Comparison of ENCODE assay signal across 22 cellular contexts in the genomic region with DNA sequence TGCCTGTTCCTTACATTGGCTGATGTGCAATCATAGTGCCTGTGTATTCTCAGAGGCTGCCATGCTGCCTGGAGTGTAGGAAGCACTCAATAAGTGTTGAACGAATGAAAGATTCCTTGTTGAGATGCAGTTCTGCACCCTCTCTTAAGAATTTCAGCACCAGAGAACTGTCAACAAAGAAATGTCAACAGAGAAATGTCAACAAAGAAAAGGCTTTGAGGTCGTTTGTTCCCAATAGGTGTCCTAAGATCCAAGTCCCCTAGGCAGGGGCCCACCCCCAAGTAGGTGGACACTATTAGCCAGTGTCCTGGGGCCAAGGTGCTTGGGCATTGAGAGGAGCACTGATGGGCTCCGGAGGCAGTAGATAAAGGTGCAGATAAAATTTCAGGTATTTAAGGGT. TPM values are rescaled to one million over a fixed set of nuclear protein-coding genes. Genes with fewer than 3 reads are reported as not detected.
"Had no signal": no experiment of that assay in that cellular context is flagged by ENCODE, and none has a peak within 500 bp of the region (broad histone marks: within the 10 kb centered on the region; RNA-seq: fewer than 3 reads in every experiment).

No MANE protein-coding gene starts in this region.

- H3K4me1 ChIP-seq: tibial nerve had no signal

- H3K4me3 ChIP-seq: cardiac muscle cell, esophagus muscularis mucosa, gastroesophageal sphincter, heart left ventricle, mucosa of descending colon, right atrium auricular region, skin epidermis, tibial nerve had no signal

- DNase-seq: activated CD4-positive, alpha-beta T cell treated with anti-CD3 and anti-CD28 coated beads for 36 hours; activated CD4-positive, alpha-beta T cell treated with anti-CD3 and anti-CD28 coated beads, Interleukin-2, amount 50 U/mL, for 48 hours; activated gamma-delta T cell treated with Interleukin-2 at 50 U/mL for 16 hours; activated T-cell treated with anti-CD3 and anti-CD28 coated beads for 4 hours; dermis blood vessel endothelial cell; effector memory CD4-positive, alpha-beta T cell; heart left ventricle; kidney glomerular epithelial cell; mesenchymal stem cell; mucosa of descending colon; naive B cell; stimulated activated naive CD8-positive, alpha-beta T cell treated with anti-CD3 and anti-CD28 coated beads, Interleukin-15, Interleukin-2, amounts not matched to agents 100 U/mL and 50 U/mL, for 24 hours; substantia nigra had no signal

- ATAC-seq: activated CD4-positive, alpha-beta T cell treated with anti-CD3 and anti-CD28 coated beads for 36 hours; activated naive CD4-positive, alpha-beta T cell treated with anti-CD3 and anti-CD28 coated beads, Interleukin-2, amount 50 U/mL, for 72 hours; gastroesophageal sphincter; heart left ventricle; mucosa of descending colon; stimulated activated naive CD8-positive, alpha-beta T cell treated with anti-CD3 and anti-CD28 coated beads, Interleukin-15, Interleukin-2, amounts not matched to agents 100 U/mL and 50 U/mL, for 24 hours had no signal

- H3K27ac ChIP-seq: cardiac muscle cell, esophagus muscularis mucosa, gastroesophageal sphincter, heart left ventricle, right atrium auricular region, skin epidermis, tibial nerve had no signal

- H3K36me3 ChIP-seq: cardiac muscle cell had no signal

- H3K27me3 ChIP-seq: esophagus muscularis mucosa, gastroesophageal sphincter, right atrium auricular region, tibial nerve had no signal

- H3K9me3 ChIP-seq: esophagus muscularis mucosa, gastroesophageal sphincter, heart left ventricle, mucosa of descending colon, right atrium auricular region, tibial nerve had no signal

RNA-seq across cellular contexts. Expression of a gene that starts 12.6 kb away (rescaled TPM):
- total RNA-seq: activated CD4-positive, alpha-beta T cell treated with anti-CD3 and anti-CD28 coated beads for 36 hours; activated naive CD4-positive, alpha-beta T cell treated with anti-CD3 and anti-CD28 coated beads, Interleukin-2, amount 50 U/mL, for 72 hours; activated T-helper 1 cell treated with anti-CD3 and anti-CD28 coated beads, Interleukin-12 subunit alpha, Interleukin-12 subunit beta, Interleukin-2, Interleukin-4 antibody, amounts not matched to agents 30 ng/mL and 10 ng/mL and 1 ng/mL, durations not matched to agents 14 hours and 24 hours and 36 hours; endothelial cell of umbilical vein had no signal
